11 cellular contexts compared by ENCODE assay signal in genomic region chr1:215569987-215570824, GRCh38. TPM values are rescaled to one million over a fixed set of nuclear protein-coding genes. Genes with fewer than 3 reads are reported as not detected.
DNase-seq lines count a peak whose midpoint lies in the region; ATAC-seq and TF ChIP-seq lines count a peak whose summit lies in the region.
"Had no signal": no experiment of that assay in that cellular context is flagged by ENCODE, and none has a peak within 500 bp of the region (broad histone marks: within the 10 kb centered on the region; RNA-seq: fewer than 3 reads in every experiment).

No MANE protein-coding gene starts in this region.

- H3K27ac Mint-ChIP-seq in stimulated activated naive B cell treated with anti-CD40 and anti-IgM and Interleukin-4, amounts not matched to agents 10 μg/mL and 1 μg/mL and 100 μg/mL, for 72 hours, result no peak overlapping the region
- H3K27ac Mint-ChIP-seq: activated B cell treated with CpG ODN at 0.5 μM for 24 hours, IgD-negative memory B cell had no signal

- peak overlapping the region in 1 of 2 donors; percentile 12 for H3K9ac ChIP-seq in duodenal mucosa (ENCODE audit: low read depth in 1 of 2, low read length in 2 of 2)

- no peaks in the 10 kb centered on the region for H3K27me3 ChIP-seq in duodenal mucosa (ENCODE audit: control insufficient read depth in 1 of 2, insufficient read depth in 2 of 2, low read length in 2 of 2)

- H3K27me3 Mint-ChIP-seq in stimulated activated naive B cell treated with anti-CD40 and anti-IgM and Interleukin-4, amounts not matched to agents 10 μg/mL and 1 μg/mL and 100 μg/mL, for 72 hours, result no peaks in the 10 kb centered on the region
- H3K27me3 Mint-ChIP-seq: naive B cell had no signal

- peaks cover 2 to 3% of the 10 kb centered on the region in 2 donors for H3K36me3 Mint-ChIP-seq in stimulated activated naive B cell treated with anti-CD40 and anti-IgM and Interleukin-4, amounts not matched to agents 10 μg/mL and 1 μg/mL and 100 μg/mL, for 72 hours
- H3K36me3 Mint-ChIP-seq: IgD-negative memory B cell, naive B cell had no signal

- ATAC-seq in left cardiac atrium (no peak), HG02852 (IDR thresholded peaks at IDR 0.05; ENCODE audit: unreplicated experiment) (no peak)
- ATAC-seq in stimulated activated naive B cell treated with anti-CD40 and anti-IgM and Interleukin-4, amounts not matched to agents 10 μg/mL and 1 μg/mL and 100 μg/mL, for 72 hours (replicated peaks), result no peak

- intact Hi-C loops in left cardiac atrium (cut with DNase I), result no loop called here

- DNase-seq in ELR (ENCODE audit: low read depth) (peak; percentile 57), NB4 (ENCODE audit: low read depth) (no peak), pons (ENCODE audit: low spot score) (peak; percentile 21), left cardiac atrium (no peak)
- no peak for DNase-seq in stimulated activated naive B cell treated with anti-CD40 and anti-IgM and Interleukin-4, amounts not matched to agents 10 μg/mL and 1 μg/mL and 100 μg/mL, for 72 hours
- no peak for DNase-seq in effector CD4-positive, alpha-beta T cell
- DNase-seq: activated B cell treated with CpG ODN at 0.5 μM for 24 hours, naive B cell had no signal

- no peak overlapping the region for H3K27ac ChIP-seq in duodenal mucosa (ENCODE audit: low read depth, low read length)

- H3K4me1 Mint-ChIP-seq in stimulated activated naive B cell treated with anti-CD40 and anti-IgM and Interleukin-4, amounts not matched to agents 10 μg/mL and 1 μg/mL and 100 μg/mL, for 72 hours, result peaks cover 14 to 26% of the 10 kb centered on the region in 2 donors

- H3K9me3 Mint-ChIP-seq in stimulated activated naive B cell treated with anti-CD40 and anti-IgM and Interleukin-4, amounts not matched to agents 10 μg/mL and 1 μg/mL and 100 μg/mL, for 72 hours, result no peaks in the 10 kb centered on the region
- H3K9me3 Mint-ChIP-seq: activated B cell treated with CpG ODN at 0.5 μM for 24 hours, IgD-negative memory B cell, naive B cell had no signal

- no peaks in the 10 kb centered on the region for H3K9me3 ChIP-seq in duodenal mucosa (ENCODE audit: control insufficient read depth in 1 of 2, low read length in 2 of 2)

- H3K36me3 ChIP-seq in duodenal mucosa (ENCODE audit: control insufficient read depth in 1 of 2, insufficient read depth in 2 of 2, low read length in 2 of 2), result peaks cover 0 to 3% of the 10 kb centered on the region in 2 donors

- H3K4me1 ChIP-seq in duodenal mucosa (ENCODE audit: control insufficient read depth in 1 of 2, insufficient read depth in 2 of 2, low read length in 2 of 2), result peaks cover 38 to 42% of the 10 kb centered on the region in 2 donors

- peak overlapping the region; percentile 11 for H3K4me3 ChIP-seq in NB4 (ENCODE audit: low read depth, low read length)
- peak overlapping the region; percentile 30 to 45 for H3K4me3 ChIP-seq in duodenal mucosa (ENCODE audit: low read depth in 1 of 2, low read length in 2 of 2)

- TF ChIP-seq CTCF in NB4 (IDR thresholded peaks at IDR 0.05; ENCODE audit: low read depth, low read length), result no peak

- no peak overlapping the region for H3K4me3 Mint-ChIP-seq in stimulated activated naive B cell treated with anti-CD40 and anti-IgM and Interleukin-4, amounts not matched to agents 10 μg/mL and 1 μg/mL and 100 μg/mL, for 72 hours

- TF ChIP-seq POLR2A in NB4 (IDR thresholded peaks at IDR 0.05; ENCODE audit: extremely low read depth, insufficient read length), result no peak

RNA-seq across cellular contexts. Expression of gene KCTD3, which starts 3.1 kb away (rescaled TPM):
- total RNA-seq in left cardiac atrium, result 10 to 100 TPM; 16.4 to 17.2 TPM

Comparison
In these comparisons a context has a peak if more than half of its experiments do, and no peak if none do; other contexts are left out.
1. DNase-seq: peak in ELR (single experiment) and pons (single experiment); none in NB4 (single experiment), left cardiac atrium (single experiment), stimulated activated naive B cell treated with anti-CD40 and anti-IgM and Interleukin-4, amounts not matched to agents 10 μg/mL and 1 μg/mL and 100 μg/mL, for 72 hours (single experiment) and effector CD4-positive, alpha-beta T cell (single experiment).